8 cellular contexts compared by ENCODE assay signal in the genomic region with DNA sequence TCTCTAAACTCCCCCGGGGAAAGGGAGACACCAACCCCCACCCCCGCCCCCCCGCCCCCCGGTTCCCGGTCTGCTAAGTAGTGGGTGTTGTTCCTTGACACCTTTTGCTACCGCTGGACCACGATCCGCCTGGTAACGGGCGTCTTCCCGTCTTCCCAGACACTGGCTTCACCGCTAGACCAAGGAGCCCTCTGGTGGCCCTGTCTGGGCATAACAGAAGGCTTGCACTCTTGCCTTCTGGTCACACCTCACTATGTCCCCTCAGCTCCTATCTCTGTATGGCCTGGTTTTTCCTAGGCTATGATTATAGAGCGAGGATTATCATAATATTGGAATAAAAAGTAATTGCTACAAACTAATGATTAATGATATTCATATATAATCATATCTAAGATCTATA. TPM values are rescaled to one million over a fixed set of nuclear protein-coding genes. Genes with fewer than 3 reads are reported as not detected.
DNase-seq lines count a peak whose midpoint lies in the region; TF ChIP-seq lines count a peak whose summit lies in the region.
"Not testable (repeated sequence)": the region's sequence is repeated elsewhere in the genome, so short reads cannot be mapped to it uniquely, and the experiment has no call there.

No MANE protein-coding gene starts in this region.

- H3K79me2 ChIP-seq in mammary epithelial cell (ENCODE audit: insufficient read depth, low read length): peaks cover 37% of the 10 kb centered on the region

- H4K20me1 ChIP-seq in mammary epithelial cell (ENCODE audit: insufficient read depth, low read length): not testable (repeated sequence)

- H3K4me2 ChIP-seq in mammary epithelial cell (ENCODE audit: insufficient read depth, low read depth, low read length): not testable (repeated sequence)

- intact Hi-C loops in activated CD4-positive, alpha-beta T cell treated with anti-CD3 and anti-CD28 coated beads, Interleukin-2, amount 10 ng/mL, durations not matched to agents 24 days and 14 days (cut with micrococcal nuclease); testis (cut with DNase I; ENCODE audit: low total_unique reads): not testable (repeated sequence)
- intact Hi-C loops in mammary epithelial cell (cut with micrococcal nuclease): loop anchor here (5.0 kb wide), 1 partner anchor 42 kb away; no protein-coding TSS in a partner anchor

- not testable (repeated sequence) for H3K9ac ChIP-seq in mammary epithelial cell (ENCODE audit: insufficient read depth, low read length)

- H3K9me3 Mint-ChIP-seq in activated CD4-positive, alpha-beta T cell treated with anti-CD3 and anti-CD28 coated beads, Interleukin-2, amount 10 ng/mL, durations not matched to agents 24 days and 14 days; glutamatergic neuron (ENCODE audit: unreplicated experiment); nephron: not testable (repeated sequence)

- H3K36me3 ChIP-seq in H7 (replicated peaks; ENCODE audit: control insufficient read depth, insufficient read depth, low read length) (peaks cover 38% of the 10 kb centered on the region), mammary epithelial cell (ENCODE audit: insufficient read depth, low read length) (peaks cover 17% of the 10 kb centered on the region)
- H3K36me3 ChIP-seq in testis (ENCODE audit: low read depth, missing control alignments): not testable (repeated sequence)

- not testable (repeated sequence) for H3K4me3 Mint-ChIP-seq in activated CD4-positive, alpha-beta T cell treated with anti-CD3 and anti-CD28 coated beads, Interleukin-2, amount 10 ng/mL, durations not matched to agents 24 days and 14 days; glutamatergic neuron (ENCODE audit: unreplicated experiment); nephron

- not testable (repeated sequence) for H2AFZ ChIP-seq in mammary epithelial cell (ENCODE audit: low read depth, low read length)

- BruUV-seq in mammary epithelial cell (replicated peaks; lab: Mats Ljungman, UMichigan): not testable (repeated sequence)

- not testable (repeated sequence) for H3K27me3 Mint-ChIP-seq in activated CD4-positive, alpha-beta T cell treated with anti-CD3 and anti-CD28 coated beads, Interleukin-2, amount 10 ng/mL, durations not matched to agents 24 days and 14 days; glutamatergic neuron (ENCODE audit: unreplicated experiment); nephron (ENCODE audit: low read depth)

- TF ChIP-seq POLR2A in testis (IDR thresholded peaks at IDR 0.05): not testable (repeated sequence)

- not testable (repeated sequence) for H3K9me3 ChIP-seq in mammary epithelial cell (replicated peaks; ENCODE audit: insufficient read depth, low read length); testis

- not testable (repeated sequence) for H3K27ac ChIP-seq in mammary epithelial cell (ENCODE audit: insufficient read depth, low read depth, low read length); testis

- not testable (repeated sequence) for H3K4me1 ChIP-seq in mammary epithelial cell (ENCODE audit: insufficient read depth, low read length); testis

- CTCF ChIA-PET in mammary epithelial cell (lab: Charles Lee; ENCODE audit: low non-redundant PET): not testable (repeated sequence)

- 83% methylated on average over 1 of the region's 13 CpGs for WGBS in mammary epithelial cell (ENCODE audit: low coverage, missing lambda C conversion rate)
- 54 to 67% methylated on average over 8 to 13 of the region's 13 CpGs for WGBS in testis, 2 donors

- in situ Hi-C loops in mammary epithelial cell (cut with MboI; ENCODE audit: low sequenced_read_pairs in 2 of 2): not testable (repeated sequence)

- H3K4me1 Mint-ChIP-seq in activated CD4-positive, alpha-beta T cell treated with anti-CD3 and anti-CD28 coated beads, Interleukin-2, amount 10 ng/mL, durations not matched to agents 24 days and 14 days: peaks cover 15% of the 10 kb centered on the region
- H3K4me1 Mint-ChIP-seq in glutamatergic neuron (ENCODE audit: low read depth, unreplicated experiment); nephron: not testable (repeated sequence)

- DNase-seq in COLO668 (lab: John Stamatoyannopoulos, UW; ENCODE audit: unreplicated experiment) (peak; percentile 0), H7 (peak; percentile 42), NCI-H82 (lab: John Stamatoyannopoulos, UW) (peak; percentile 52), mammary epithelial cell (peak; percentile 23), glutamatergic neuron (peak; percentile 77), testis (peak; percentile 73)
- DNase-seq in activated CD4-positive, alpha-beta T cell treated with anti-CD3 and anti-CD28 coated beads, Interleukin-2, amount 10 ng/mL, durations not matched to agents 24 days and 14 days: peak; percentile 75

- peaks cover 64% of the 10 kb centered on the region for H3K36me3 Mint-ChIP-seq in activated CD4-positive, alpha-beta T cell treated with anti-CD3 and anti-CD28 coated beads, Interleukin-2, amount 10 ng/mL, durations not matched to agents 24 days and 14 days (ENCODE audit: low read depth)
- H3K36me3 Mint-ChIP-seq in glutamatergic neuron (ENCODE audit: unreplicated experiment): peaks cover 18% of the 10 kb centered on the region
- peaks cover 74% of the 10 kb centered on the region for H3K36me3 Mint-ChIP-seq in nephron (ENCODE audit: low read depth)

- dilution Hi-C loops in mammary epithelial cell (cut with HindIII; ENCODE audit: low sequenced_read_pairs): not testable (repeated sequence)

- not testable (repeated sequence) for H3K27me3 ChIP-seq in H7 (ENCODE audit: control insufficient read depth, insufficient read depth, low read length); mammary epithelial cell (ENCODE audit: insufficient read depth, low read length); testis

- not testable (repeated sequence) for H3K4me3 ChIP-seq in H7 (ENCODE audit: insufficient read depth, low read depth, low read length); mammary epithelial cell (replicated peaks in 1 of 3; ENCODE audit: insufficient read depth in 1 of 3, low read depth in 2 of 3, low read length in 3 of 3); testis

- TF ChIP-seq CTCF in mammary epithelial cell (conservative IDR thresholded peaks at IDR 0.05 in 1 of 2, IDR thresholded peaks at IDR 0.05 in 1 of 2; ENCODE audit: extremely low read depth in 1 of 2, insufficient read depth in 1 of 2, low read depth in 1 of 2, low read length in 2 of 2) (peak in 1 of 2 donors; percentile 39), glutamatergic neuron (IDR thresholded peaks at IDR 0.05; ENCODE audit: partially characterized antibody, unreplicated experiment) (peak; percentile 27), nephron (IDR thresholded peaks at IDR 0.05; ENCODE audit: unreplicated experiment in 3 of 3) (peak in 2 of 3 experiments; percentile 27 to 37), testis (IDR thresholded peaks at IDR 0.05) (peak in 2 of 3 experiments; percentile 23 to 41)

- H3K27ac Mint-ChIP-seq in activated CD4-positive, alpha-beta T cell treated with anti-CD3 and anti-CD28 coated beads, Interleukin-2, amount 10 ng/mL, durations not matched to agents 24 days and 14 days; glutamatergic neuron (ENCODE audit: unreplicated experiment); nephron: not testable (repeated sequence)

RNA-seq across cellular contexts. Expression of gene GOLGA3, which starts 19.3 kb away (rescaled TPM):
- 21.3 and 34.6 TPM in 2 replicates for total RNA-seq in H7 (2014; rRNA removed; shearing (Covaris generic))
- 67.6 and 68.1 TPM in 2 replicates for total RNA-seq in activated CD4-positive, alpha-beta T cell treated with anti-CD3 and anti-CD28 coated beads, Interleukin-2, amount 10 ng/mL, durations not matched to agents 24 days and 14 days
- total RNA-seq in mammary epithelial cell: 10 to 100 TPM; 75.5 to 83.5 TPM
- polyA plus RNA-seq in mammary epithelial cell: 17.1 TPM
- 36.1 TPM for polyA minus RNA-seq in mammary epithelial cell
- 50.6 TPM for total RNA-seq in glutamatergic neuron (ENCODE audit: unreplicated experiment)
- 10 to 100 TPM; 72.3 to 95.2 TPM for total RNA-seq in testis
- polyA plus RNA-seq in testis (ENCODE audit: insufficient read depth, low read depth, low replicate concordance): 30.4 TPM

RNA-seq across cellular contexts. Expression of gene ANKLE2, which starts 47.8 kb away (rescaled TPM):
- total RNA-seq in H7 (2014; rRNA removed; shearing (Covaris generic)): 41.5 and 51.4 TPM in 2 replicates
- 137 and 155 TPM in 2 replicates for total RNA-seq in activated CD4-positive, alpha-beta T cell treated with anti-CD3 and anti-CD28 coated beads, Interleukin-2, amount 10 ng/mL, durations not matched to agents 24 days and 14 days
- 100 to 1,000 TPM in 1 of 2 donors, 10 to 100 TPM in 1; 90.9 to 163 TPM for total RNA-seq in mammary epithelial cell
- polyA plus RNA-seq in mammary epithelial cell: 77.7 TPM
- polyA minus RNA-seq in mammary epithelial cell: 235 TPM
- total RNA-seq in glutamatergic neuron (ENCODE audit: unreplicated experiment): 105 TPM
- total RNA-seq in testis: 100 to 1,000 TPM; 103 to 120 TPM
- 204 TPM for polyA plus RNA-seq in testis (ENCODE audit: insufficient read depth, low read depth, low replicate concordance)

Comparison
In these comparisons a context has a peak if more than half of its experiments do, and no peak if none do; other contexts are left out.
1. DNase-seq: peak in every context shown above with its lines; median percentile 77 in glutamatergic neuron; 75 in activated CD4-positive, alpha-beta T cell treated with anti-CD3 and anti-CD28 coated beads, Interleukin-2, amount 10 ng/mL, durations not matched to agents 24 days and 14 days; 73 in testis; 52 in NCI-H82; 42 in H7; 23 in mammary epithelial cell; 0 in COLO668.